In genomic region chr14:50740858-50741257, GRCh38 we compare ENCODE assay signal across 13 cellular contexts.
DNase-seq lines count a peak whose midpoint lies in the region; ATAC-seq and FAIRE-seq lines count a peak whose summit lies in the region.
"Had no signal": no experiment of that assay in that cellular context is flagged by ENCODE, and none has a peak within 500 bp of the region (broad histone marks: within the 10 kb centered on the region; RNA-seq: fewer than 3 reads in every experiment).

No MANE protein-coding gene starts in this region.

- peak overlapping the region; percentile 57 to 76 for H3K4me3 Mint-ChIP-seq in activated T-cell treated with anti-CD3 and anti-CD28 coated beads, Interleukin-2, amount 50 U/mL, for 72 hours
- H3K4me3 Mint-ChIP-seq in T-cell, result peak overlapping the region in 1 of 3 donors; percentile 9

- peaks cover 0 to 9% of the 10 kb centered on the region in 2 donors for H3K36me3 ChIP-seq in small intestine (ENCODE audit: control insufficient read depth in 2 of 2, insufficient read depth in 2 of 2, low read length in 2 of 2)

- no peak for ATAC-seq in activated T-cell treated with anti-CD3 and anti-CD28 coated beads, Interleukin-2, amount 50 U/mL, for 72 hours (replicated peaks in 1 of 2)
- ATAC-seq in T-cell (replicated peaks in 1 of 4) (no peak), GM21381 (IDR thresholded peaks at IDR 0.05; ENCODE audit: unreplicated experiment) (no peak)

- peaks cover 9 to 23% of the 10 kb centered on the region in 2 donors for H3K36me3 Mint-ChIP-seq in activated T-cell treated with anti-CD3 and anti-CD28 coated beads, Interleukin-2, amount 50 U/mL, for 72 hours (ENCODE audit: insufficient read depth in 2 of 2)
- H3K36me3 Mint-ChIP-seq in T-cell, result peaks cover 55% of the 10 kb centered on the region

- peaks cover 55% of the 10 kb centered on the region for H3K4me1 Mint-ChIP-seq in activated T-cell treated with anti-CD3 and anti-CD28 coated beads, Interleukin-2, amount 50 U/mL, for 72 hours (ENCODE audit: low read depth)
- H3K4me1 Mint-ChIP-seq in T-cell, result peaks cover 0 to 20% (median 13%) of the 10 kb centered on the region in 3 donors

- CTCF ChIA-PET in T-cell (lab: Charles Lee), result interaction anchor here in 1 of 2 donors (1.4 kb wide), 1 partner anchor 119 kb away, joined by 8 read pairs; no protein-coding TSS in a partner anchor

- H3K27me3 ChIP-seq in small intestine (ENCODE audit: control insufficient read depth in 2 of 2, insufficient read depth in 2 of 2, low read length in 2 of 2), result no peaks in the 10 kb centered on the region
- H3K27me3 ChIP-seq: BLaER1 had no signal

- no peak for FAIRE-seq in small intestine (lab: Jason Lieb, UNC)
- FAIRE-seq: TTC549 had no signal

- no peaks in the 10 kb centered on the region for H3K9me3 Mint-ChIP-seq in activated T-cell treated with anti-CD3 and anti-CD28 coated beads, Interleukin-2, amount 50 U/mL, for 72 hours
- H3K9me3 Mint-ChIP-seq in T-cell, result no peaks in the 10 kb centered on the region

- H3K4me1 ChIP-seq in small intestine (ENCODE audit: control insufficient read depth in 2 of 2, insufficient read depth in 1 of 2, low read depth in 1 of 2, low read length in 1 of 2), result no peaks in the 10 kb centered on the region

- no peak overlapping the region for H3K4me3 ChIP-seq in small intestine (ENCODE audit: low read depth in 1 of 2, low read length in 2 of 2)
- H3K4me3 ChIP-seq: BLaER1 had no signal

- H3K27ac Mint-ChIP-seq in activated T-cell treated with anti-CD3 and anti-CD28 coated beads, Interleukin-2, amount 50 U/mL, for 72 hours, result peak overlapping the region; percentile 81
- H3K27ac Mint-ChIP-seq in T-cell, result peak overlapping the region; percentile 78 to 85

- DNase-seq in activated T-cell treated with anti-CD3 and anti-CD28 coated beads, Interleukin-2, amount 50 U/mL, for 72 hours, result no peak
- DNase-seq in activated T-cell treated with anti-CD3 and anti-CD28 coated beads for 4 hours, result no peak
- no peak for DNase-seq in T-cell
- DNase-seq in epithelial cell of prostate (ENCODE audit: low read depth, low spot score), result no peak
- DNase-seq in stromal cell of bone marrow (ENCODE audit: low read depth), result peak; percentile 30
- no peak for DNase-seq in NCI-H2107 treated with DMSO at 0.1 percent for 48 hours (lab: John Stamatoyannopoulos, UW; ENCODE audit: unreplicated experiment)
- DNase-seq in small intestine, result no peak
- DNase-seq: activated gamma-delta T cell; NCI-H1105; stimulated activated CD4-positive, alpha-beta T cell treated with anti-CD3 and anti-CD28 coated beads, Interleukin-2, amount 100 ng/mL, for 48 hours had no signal

- peak overlapping the region; percentile 68 for H3K27ac ChIP-seq in epithelial cell of prostate
- H3K27ac ChIP-seq in small intestine (ENCODE audit: low read depth in 1 of 2, low read length in 1 of 2), result no peak overlapping the region
- H3K27ac ChIP-seq: BLaER1 had no signal

- POLR2A ChIA-PET in T-cell (lab: Charles Lee), result interaction anchor here in 1 of 2 donors (0.5 kb wide), 1 partner anchor 227 kb away, joined by 4 read pairs; no protein-coding TSS in a partner anchor

- no peaks in the 10 kb centered on the region for H3K27me3 Mint-ChIP-seq in activated T-cell treated with anti-CD3 and anti-CD28 coated beads, Interleukin-2, amount 50 U/mL, for 72 hours (ENCODE audit: low read depth)
- H3K27me3 Mint-ChIP-seq in T-cell, result no peaks in the 10 kb centered on the region

- no peaks in the 10 kb centered on the region for H3K9me3 ChIP-seq in small intestine (ENCODE audit: control insufficient read depth, low read depth)
- H3K9me3 ChIP-seq: BLaER1 had no signal
